Comparison of ENCODE assay signal across 27 cellular contexts in the genomic region with DNA sequence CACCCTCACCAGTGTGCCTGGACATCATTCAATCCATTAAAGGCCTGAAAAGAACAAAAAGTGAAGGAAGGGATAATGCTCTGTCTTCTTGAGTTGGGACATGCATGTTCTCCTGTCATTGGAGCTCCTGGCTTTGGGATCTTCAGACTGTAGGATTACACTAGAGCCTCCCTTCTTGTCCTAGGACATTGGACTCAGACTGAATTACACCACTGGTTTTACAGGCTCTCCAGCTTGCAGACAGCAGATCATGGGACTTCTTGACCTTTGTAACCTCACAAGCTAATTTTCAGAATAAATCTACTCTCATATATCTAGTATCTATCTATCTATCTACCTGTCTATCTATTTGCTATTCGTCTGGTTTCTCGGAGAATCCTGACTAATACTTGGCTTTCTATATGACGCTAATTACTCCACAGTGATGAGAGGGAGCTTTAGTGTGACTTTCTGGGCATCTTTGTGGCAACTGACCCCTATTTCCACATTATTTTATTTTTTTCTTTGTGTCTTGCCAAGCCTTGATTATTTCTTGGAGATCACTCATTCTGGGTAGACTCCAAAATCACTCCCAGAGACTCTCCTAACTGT.
"Had no signal": no experiment of that assay in that cellular context is flagged by ENCODE, and none has a peak within 500 bp of the region (broad histone marks: within the 10 kb centered on the region; RNA-seq: fewer than 3 reads in every experiment).

No MANE protein-coding gene starts in this region.

- H3K4me1 ChIP-seq: lower lobe of right lung, pancreas, right lobe of liver, stomach, thyroid gland, vagina had no signal

- H3K27ac ChIP-seq: coronary artery, esophagus squamous epithelium, lower lobe of right lung, neutrophil, pancreas, right lobe of liver, stomach, thyroid gland, vagina had no signal

- FAIRE-seq: endometrium, pancreas, small intestine had no signal

- ATAC-seq: left ventricle myocardium superior; lower lobe of right lung; natural killer cell treated with Interleukin-12 subunit alpha and Interleukin-12 subunit beta and Interleukin-15 and Interleukin-18, amount 100 ng/mL, for 72 hours; pancreas; right lobe of liver had no signal

- H3K4me3 ChIP-seq: coronary artery, esophagus squamous epithelium, lower lobe of right lung, pancreas, right lobe of liver, stomach, thyroid gland, vagina had no signal

- H3K27me3 ChIP-seq: right lobe of liver, thyroid gland, vagina had no signal

- H3K9me3 ChIP-seq: esophagus squamous epithelium, lower lobe of right lung, neutrophil, pancreas, right lobe of liver, stomach, thyroid gland, vagina had no signal

- DNase-seq: dermis blood vessel endothelial cell; effector memory CD4-positive, alpha-beta T cell; erythroblast; esophagus squamous epithelium; foreskin melanocyte; hypothalamus; immature natural killer cell; islet precursor cell; kidney glomerular epithelial cell; left ventricle myocardium superior; lower lobe of right lung; naive B cell; pancreas; retina; right lobe of liver; small intestine; stimulated activated CD4-positive, alpha-beta T cell treated with anti-CD3 and anti-CD28 coated beads, Interleukin-15, amount 100 ng/mL, for 24 hours; stimulated activated CD4-positive, alpha-beta T cell treated with anti-CD3 and anti-CD28 coated beads, Interleukin-2, amount 100 ng/mL, for 48 hours; stimulated activated naive CD4-positive, alpha-beta T cell; stomach; thyroid gland; trophoblast cell had no signal

- H3K36me3 ChIP-seq: esophagus squamous epithelium, lower lobe of right lung, neutrophil, pancreas, right lobe of liver, stomach, thyroid gland, vagina had no signal
